ENCODE assay signal across 22 cellular contexts in genomic region chr13:111042661-111043226, GRCh38.
"Had no signal": no experiment of that assay in that cellular context is flagged by ENCODE, and none has a peak within 500 bp of the region (broad histone marks: within the 10 kb centered on the region; RNA-seq: fewer than 3 reads in every experiment).

No MANE protein-coding gene starts in this region.

- H3K27me3 ChIP-seq: colonic mucosa, neural progenitor cell, right atrium auricular region, thyroid gland had no signal

- H3K9me3 Mint-ChIP-seq: naive thymus-derived CD4-positive, alpha-beta T cell; stimulated activated effector memory CD8-positive, alpha-beta T cell treated with anti-CD3 and anti-CD28 coated beads, Interleukin-12 subunit alpha, Interleukin-12 subunit beta, amount 100 ng/mL, for 72 hours; type B pancreatic cell had no signal

- H3K27ac ChIP-seq: colonic mucosa, esophagus squamous epithelium, neural progenitor cell, prostate gland, right atrium auricular region, stomach, thyroid gland had no signal

- H2AFZ ChIP-seq: neural progenitor cell had no signal

- H3K36me3 ChIP-seq: colonic mucosa, esophagus squamous epithelium, neural progenitor cell, prostate gland, right atrium auricular region, stomach, thyroid gland had no signal

- H3K27ac Mint-ChIP-seq: naive thymus-derived CD4-positive, alpha-beta T cell; nephron; neural progenitor cell; stimulated activated effector memory CD8-positive, alpha-beta T cell treated with anti-CD3 and anti-CD28 coated beads, Interleukin-12 subunit alpha, Interleukin-12 subunit beta, amount 100 ng/mL, for 72 hours; type B pancreatic cell had no signal

- H3K4me3 ChIP-seq: colonic mucosa, esophagus squamous epithelium, neural progenitor cell, prostate gland, right atrium auricular region, smooth muscle cell, stomach, thyroid gland had no signal

- DNase-seq: colonic mucosa; dermis blood vessel endothelial cell; effector memory CD4-positive, alpha-beta T cell; esophagus squamous epithelium; mammary epithelial cell; mesendoderm; midbrain; naive thymus-derived CD4-positive, alpha-beta T cell; nucleus accumbens; stimulated activated CD4-positive, alpha-beta T cell treated with anti-CD3 and anti-CD28 coated beads, Interleukin-12 subunit alpha, Interleukin-12 subunit beta, amount 100 ng/mL, for 4 hours; stimulated activated CD4-positive, alpha-beta T cell treated with anti-CD3 and anti-CD28 coated beads, Interleukin-1b, Interleukin-23, amount 100 ng/mL, for 48 hours; stimulated activated CD4-positive, alpha-beta T cell treated with anti-CD3 and anti-CD28 coated beads, Interleukin-4, amount 100 ng/mL, for 24 hours; stimulated activated naive CD4-positive, alpha-beta T cell treated with Interleukin-2 at 50 U/mL for 16 hours; stomach; thyroid gland had no signal

- H3K36me3 Mint-ChIP-seq: naive thymus-derived CD4-positive, alpha-beta T cell; neural progenitor cell; stimulated activated effector memory CD8-positive, alpha-beta T cell treated with anti-CD3 and anti-CD28 coated beads, Interleukin-12 subunit alpha, Interleukin-12 subunit beta, amount 100 ng/mL, for 72 hours; type B pancreatic cell had no signal

- H3K4me2 ChIP-seq: neural progenitor cell, smooth muscle cell had no signal

- H3K4me1 Mint-ChIP-seq: neural progenitor cell had no signal

- H3K9ac ChIP-seq: neural progenitor cell had no signal

- H3K4me3 Mint-ChIP-seq: naive thymus-derived CD4-positive, alpha-beta T cell; nephron; neural progenitor cell; stimulated activated effector memory CD8-positive, alpha-beta T cell treated with anti-CD3 and anti-CD28 coated beads, Interleukin-12 subunit alpha, Interleukin-12 subunit beta, amount 100 ng/mL, for 72 hours; type B pancreatic cell had no signal

- H3K9me3 ChIP-seq: colonic mucosa, esophagus squamous epithelium, prostate gland, right atrium auricular region, stomach, thyroid gland had no signal

- H3K4me1 ChIP-seq: colonic mucosa, neural progenitor cell, prostate gland, stomach, thyroid gland had no signal
